ENCODE assay signal across 8 cellular contexts in genomic region chr3:25664066-25664809, GRCh38. TPM values are rescaled to one million over a fixed set of nuclear protein-coding genes. Genes with fewer than 3 reads are reported as not detected.
DNase-seq lines count a peak whose midpoint lies in the region; ATAC-seq, FAIRE-seq and TF ChIP-seq lines count a peak whose summit lies in the region.

No MANE protein-coding gene starts in this region.

- H3K27ac ChIP-seq in gastroesophageal sphincter (peak overlapping the region; percentile 81 to 97 (median 96)), temporal lobe (ENCODE audit: low read depth, low read length) (peak overlapping the region; percentile 94)

- ATAC-seq in HG02798 (IDR thresholded peaks at IDR 0.05; ENCODE audit: poor library complexity, unreplicated experiment), result peak; percentile 35
- ATAC-seq in gastroesophageal sphincter, result peak; percentile 68

- H3K27me3 ChIP-seq in gastroesophageal sphincter, result no peaks in the 10 kb centered on the region

- DNase-seq in NCI-H2029 (lab: John Stamatoyannopoulos, UW) (peak; percentile 77), NCI-H2029 treated with DMSO at 0.1 percent for 48 hours (lab: John Stamatoyannopoulos, UW) (no peak), RCC 7860 (ENCODE audit: low spot score) (peak; percentile 6), nucleus accumbens (lab: John Stamatoyannopoulos, UW) (peak in 54 of 56 donors; percentile 8 to 89 (median 66))
- DNase-seq in activated naive CD4-positive, alpha-beta T cell (lab: John Stamatoyannopoulos, UW), result peak; percentile 34 to 53 (median 47)

- no peak for TF ChIP-seq EP300 in gastroesophageal sphincter (IDR thresholded peaks at IDR 0.05)

- TF ChIP-seq CTCF in gastroesophageal sphincter (IDR thresholded peaks at IDR 0.05), result no peak

- no peaks in the 10 kb centered on the region for H3K36me3 ChIP-seq in gastroesophageal sphincter

- TF ChIP-seq POLR2A in gastroesophageal sphincter (IDR thresholded peaks at IDR 0.05), result peak; percentile 23 to 42

- no peaks in the 10 kb centered on the region for H3K9me3 ChIP-seq in gastroesophageal sphincter

- FAIRE-seq in RCC 7860 (lab: Jason Lieb, UNC), result no peak

- 0% methylated on average over 7 to 17 of the region's 106 CpGs for WGBS in gastroesophageal sphincter (ENCODE audit: low coverage in 1 of 2), 2 donors

- peaks cover 0 to 49% (median 17%) of the 10 kb centered on the region in 3 donors for H3K4me1 ChIP-seq in gastroesophageal sphincter

- peak overlapping the region; percentile 58 to 84 for H3K4me3 ChIP-seq in gastroesophageal sphincter

RNA-seq across cellular contexts. Expression of gene TOP2B, which starts 0.5 kb away (rescaled TPM):
- 100 to 1,000 TPM; 109 to 149 (median 127) TPM for total RNA-seq in gastroesophageal sphincter
- 414 TPM for total RNA-seq in temporal lobe
